34 cellular contexts compared by ENCODE assay signal in the genomic region with DNA sequence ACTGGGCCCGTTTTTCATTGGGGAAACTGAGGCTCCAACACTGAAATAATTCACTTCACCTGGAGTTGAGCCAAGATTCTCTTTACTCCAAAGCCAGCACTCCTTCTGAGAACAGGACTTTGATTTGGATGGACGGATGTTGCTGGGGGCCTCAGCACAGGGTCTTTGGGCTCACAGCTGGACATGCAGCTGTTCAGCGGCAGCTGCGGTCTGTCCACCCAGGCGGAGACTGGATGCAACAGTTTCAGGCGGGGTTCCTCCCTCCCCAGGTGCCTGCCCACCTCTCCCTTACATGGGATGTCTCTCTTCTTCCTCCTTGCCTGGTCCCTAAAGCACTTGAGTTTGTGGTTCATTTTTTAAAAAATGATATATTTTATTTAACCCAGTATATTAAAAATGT.
"Had no signal": no experiment of that assay in that cellular context is flagged by ENCODE, and none has a peak within 500 bp of the region (broad histone marks: within the 10 kb centered on the region; RNA-seq: fewer than 3 reads in every experiment).

No MANE protein-coding gene starts in this region.

- H3K4me1 ChIP-seq: adrenal gland, ascending aorta, body of pancreas, breast epithelium had no signal

- H3K36me3 ChIP-seq: adrenal gland, ascending aorta, brain microvascular endothelial cell, breast epithelium, cardiac muscle cell had no signal

- H3K9me3 ChIP-seq: adrenal gland, body of pancreas, breast epithelium had no signal

- DNase-seq: activated effector memory CD4-positive, alpha-beta T cell treated with anti-CD3 and anti-CD28 coated beads, Interleukin-2, amount 50 U/mL, for 16 hours; activated effector memory CD4-positive, alpha-beta T cell treated with Interleukin-2 at 50 U/mL for 16 hours; activated gamma-delta T cell; activated gamma-delta T cell treated with Interleukin-2 at 50 U/mL for 16 hours; activated naive CD4-positive, alpha-beta T cell; activated naive CD4-positive, alpha-beta T cell treated with anti-CD3 and anti-CD28 coated beads for 36 hours; activated naive CD4-positive, alpha-beta T cell treated with anti-CD3 and anti-CD28 coated beads, Interleukin-2, amount 10 ng/mL, durations not matched to agents 7 days and 5 days; activated naive CD4-positive, alpha-beta T cell treated with anti-CD3 and anti-CD28 coated beads, Interleukin-2, amount 50 U/mL, for 16 hours; activated naive CD4-positive, alpha-beta T cell treated with Interleukin-2 at 50 U/mL for 16 hours; activated naive CD8-positive, alpha-beta T cell treated with anti-CD3 and anti-CD28 coated beads for 36 hours; activated naive CD8-positive, alpha-beta T cell treated with anti-CD3 and anti-CD28 coated beads, Interleukin-2, amount 10 ng/mL, durations not matched to agents 7 days and 5 days; activated naive CD8-positive, alpha-beta T cell treated with anti-CD3 and anti-CD28 coated beads, Interleukin-2, amount 50 U/mL, for 24 hours; activated T-cell treated with anti-CD3 and anti-CD28 coated beads, Interleukin-2, amount 50 U/mL, for 1 hour; activated T-cell treated with anti-CD3 and anti-CD28 coated beads, Interleukin-2, amount 50 U/mL, for 24 hours; activated T-cell treated with anti-CD3 and anti-CD28 coated beads, Interleukin-2, amount 50 U/mL, for 4 hours; activated T-cell treated with anti-CD3 and anti-CD28 coated beads, Interleukin-2, amount 50 U/mL, for 48 hours; activated T-cell treated with anti-CD3 and anti-CD28 coated beads, Interleukin-2, amount 50 U/mL, for 72 hours; adrenal gland; amniotic stem cell; amygdala; anterior cingulate cortex; aorta; body of pancreas; brain microvascular endothelial cell; caudate nucleus; central memory CD4-positive, alpha-beta T cell; cerebellar nuclear complex had no signal

- ATAC-seq: activated naive CD4-positive, alpha-beta T cell treated with anti-CD3 and anti-CD28 coated beads, Interleukin-2, amount 50 U/mL, for 72 hours; activated naive CD8-positive, alpha-beta T cell treated with anti-CD3 and anti-CD28 coated beads, Interleukin-2, amount 50 U/mL, for 24 hours; activated T-cell treated with anti-CD3 and anti-CD28 coated beads, Interleukin-2, amount 50 U/mL, for 4 hours; activated T-cell treated with anti-CD3 and anti-CD28 coated beads, Interleukin-2, amount 50 U/mL, for 72 hours; activated T-helper 17 cell treated with anti-CD3 and anti-CD28 coated beads, Interleukin-2, amount 50 U/mL, for 72 hours; body of pancreas had no signal

- FAIRE-seq: astrocyte, bronchial epithelial cell had no signal

- H3K27me3 ChIP-seq: adrenal gland, ascending aorta, brain microvascular endothelial cell, breast epithelium, cardiac muscle cell had no signal

- H3K27ac ChIP-seq: adrenal gland, ascending aorta, body of pancreas, brain microvascular endothelial cell, breast epithelium, cardiac muscle cell had no signal

- H3K4me3 ChIP-seq: adrenal gland, ascending aorta, body of pancreas, breast epithelium, cardiac muscle cell had no signal
